ENCODE assay signal across 29 cellular contexts in genomic region chr3:49659756-49660155, GRCh38. TPM values are rescaled to one million over a fixed set of nuclear protein-coding genes. Genes with fewer than 3 reads are reported as not detected.
"Had no signal": no experiment of that assay in that cellular context is flagged by ENCODE, and none has a peak within 500 bp of the region (broad histone marks: within the 10 kb centered on the region; RNA-seq: fewer than 3 reads in every experiment).

No MANE protein-coding gene starts in this region.

- DNase-seq: colonic mucosa; dermis blood vessel endothelial cell; effector CD4-positive, alpha-beta T cell; endodermal cell; erythroblast; foreskin keratinocyte; head of caudate nucleus; kidney; left cardiac atrium; left ventricle myocardium superior; mesendoderm; naive thymus-derived CD4-positive, alpha-beta T cell; nephron progenitor cell; posterior cingulate gyrus; spleen; stimulated activated CD4-positive, alpha-beta T cell treated with anti-CD3 and anti-CD28 coated beads, Interleukin-15, amount 100 ng/mL, for 24 hours; stimulated activated CD4-positive, alpha-beta T cell treated with anti-CD3 and anti-CD28 coated beads, Interleukin-1b, Interleukin-23, amount 100 ng/mL, for 48 hours; stimulated activated CD4-positive, alpha-beta T cell treated with anti-CD3 and anti-CD28 coated beads, Interleukin-4, amount 100 ng/mL, for 24 hours; stomach; substantia nigra; transverse colon had no signal

- H3K36me3 Mint-ChIP-seq: naive thymus-derived CD4-positive, alpha-beta T cell; stimulated activated memory B cell treated with anti-CD40 and anti-IgM and Interleukin-4, amounts not matched to agents 10 μg/mL and 1 μg/mL and 100 μg/mL, for 72 hours had no signal

- H3K36me3 ChIP-seq: colonic mucosa, neutrophil, spleen, stomach, thoracic aorta, transverse colon had no signal

- H3K27ac Mint-ChIP-seq: endodermal cell; naive thymus-derived CD4-positive, alpha-beta T cell; nephron progenitor cell; stimulated activated memory B cell treated with anti-CD40 and anti-IgM and Interleukin-4, amounts not matched to agents 10 μg/mL and 1 μg/mL and 100 μg/mL, for 72 hours had no signal

- H3K4me3 Mint-ChIP-seq: endodermal cell; naive thymus-derived CD4-positive, alpha-beta T cell; nephron progenitor cell; stimulated activated memory B cell treated with anti-CD40 and anti-IgM and Interleukin-4, amounts not matched to agents 10 μg/mL and 1 μg/mL and 100 μg/mL, for 72 hours had no signal

- H3K4me1 Mint-ChIP-seq: endodermal cell; naive thymus-derived CD4-positive, alpha-beta T cell had no signal

- H3K4me1 ChIP-seq: colonic mucosa, foreskin keratinocyte, spleen, transverse colon had no signal

- H3K4me3 ChIP-seq: colonic mucosa, hepatocyte, spleen, stomach, thoracic aorta, transverse colon had no signal

- H3K27ac ChIP-seq: colonic mucosa, foreskin keratinocyte, hepatocyte, neutrophil, spleen, stomach, thoracic aorta, transverse colon had no signal

- FAIRE-seq: endothelial cell of umbilical vein, kidney had no signal

- H3K9me3 Mint-ChIP-seq: endodermal cell; naive thymus-derived CD4-positive, alpha-beta T cell; nephron progenitor cell; stimulated activated memory B cell treated with anti-CD40 and anti-IgM and Interleukin-4, amounts not matched to agents 10 μg/mL and 1 μg/mL and 100 μg/mL, for 72 hours had no signal

- H3K9me3 ChIP-seq: colonic mucosa, neutrophil, spleen, stomach, thoracic aorta, transverse colon had no signal

- H3K27me3 ChIP-seq: colonic mucosa, hepatocyte, transverse colon had no signal

- ATAC-seq: foreskin keratinocyte; left cardiac atrium; left ventricle myocardium superior; naive thymus-derived CD4-positive, alpha-beta T cell; sciatic nerve; stimulated activated memory B cell treated with anti-CD40 and anti-IgM and Interleukin-4, amounts not matched to agents 10 μg/mL and 1 μg/mL and 100 μg/mL, for 72 hours had no signal

RNA-seq across cellular contexts. Expression of gene AMIGO3, which starts 59.7 kb away (rescaled TPM):
- total RNA-seq: endothelial cell of umbilical vein, foreskin keratinocyte, kidney, left ventricle myocardium superior, pulmonary artery endothelial cell, sciatic nerve, urinary bladder had no signal
